Comparison of ENCODE assay signal across 8 cellular contexts in the genomic region with DNA sequence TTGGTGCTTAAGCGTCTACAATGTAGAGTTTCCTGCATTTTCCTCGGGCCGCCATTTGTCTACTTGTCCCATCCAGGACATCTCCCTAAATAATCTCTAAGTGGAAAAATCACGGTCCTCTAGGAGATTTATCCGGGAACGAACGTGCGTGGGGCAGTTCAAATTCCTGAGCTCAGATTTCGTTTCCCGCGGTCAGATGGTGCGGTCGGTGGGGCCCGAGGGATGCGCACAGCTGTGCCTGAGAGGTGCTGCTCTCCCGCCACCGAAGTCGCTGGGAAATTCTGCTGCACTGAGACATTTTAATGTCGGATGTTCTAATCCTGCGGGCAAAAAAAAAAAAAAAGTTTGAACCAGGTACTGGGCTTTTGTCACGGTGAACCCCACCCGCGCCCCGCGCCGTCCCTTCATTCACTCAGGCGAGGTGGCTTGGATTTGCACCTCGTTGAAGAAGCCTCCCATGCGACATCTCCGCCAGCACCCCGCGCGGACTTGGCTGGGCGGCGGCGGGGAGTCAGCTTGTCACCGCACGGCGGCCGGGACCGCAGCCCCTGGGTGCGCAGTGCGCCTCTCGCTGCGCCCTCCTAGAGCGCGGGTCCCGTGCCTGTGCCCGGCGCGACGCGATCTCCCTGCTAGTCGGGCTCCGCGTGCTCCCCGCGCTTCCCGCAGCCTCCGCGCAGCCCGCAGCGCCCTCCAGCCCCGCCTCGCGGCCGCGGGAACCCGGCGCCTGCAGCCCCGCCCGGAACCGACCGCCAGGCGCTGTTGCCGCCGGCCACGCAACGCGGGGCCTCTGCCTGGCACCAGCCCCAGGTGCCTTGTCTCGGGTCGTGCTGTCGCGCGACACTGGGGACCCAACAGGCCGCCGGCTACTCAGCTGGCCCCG.
DNase-seq lines count a peak whose midpoint lies in the region; ATAC-seq and TF ChIP-seq lines count a peak whose summit lies in the region.

No MANE protein-coding gene starts in this region.

- H3K9me3 Mint-ChIP-seq in type B pancreatic cell = no peaks in the 10 kb centered on the region

- peak; percentile 61 for TF ChIP-seq CTCF in type B pancreatic cell (conservative IDR thresholded peaks at IDR 0.05)

- H3K36me3 Mint-ChIP-seq in type B pancreatic cell = no peaks in the 10 kb centered on the region

- intact Hi-C loops in Right ventricle myocardium inferior (cut with DNase I) (loop anchor here (2.0 to 10.0 kb wide), 9 partner anchors 82 to 797 kb away; a partner anchor contains a TSS), cardiac septum (cut with DNase I) (loop anchor here (1.0 to 10.0 kb wide), 10 partner anchors 82 to 795 kb away; no protein-coding TSS in a partner anchor)

- no peaks in the 10 kb centered on the region for H3K36me3 ChIP-seq in mucosa of rectum (ENCODE audit: control insufficient read depth in 2 of 2, insufficient read depth in 2 of 2, low read length in 2 of 2)

- H3K27me3 Mint-ChIP-seq in type B pancreatic cell = peaks cover 68% of the 10 kb centered on the region

- DNase-seq in Right ventricle myocardium inferior (ENCODE audit: missing footprints) (peak; percentile 71), cardiac septum (ENCODE audit: low spot score) (no peak), RPMI7951 (ENCODE audit: low read depth) (peak; percentile 64), epithelial cell of prostate (ENCODE audit: low read depth, low spot score) (no peak), type B pancreatic cell (ENCODE audit: extremely low spot score, unreplicated experiment) (no peak), OCI-M2 (lab: John Stamatoyannopoulos, UW; ENCODE audit: unreplicated experiment) (no peak), mesenteric fat pad (ENCODE audit: low spot score) (no peak)

- H3K9ac ChIP-seq in mucosa of rectum (ENCODE audit: low read depth in 1 of 2, low read length in 2 of 2) = peak overlapping the region in 1 of 2 donors; percentile 54

- ATAC-seq in Right ventricle myocardium inferior = peak; percentile 67

- H3K4me1 Mint-ChIP-seq in type B pancreatic cell (ENCODE audit: unreplicated experiment) = peaks cover 21% of the 10 kb centered on the region

- H3K27me3 ChIP-seq in mucosa of rectum (ENCODE audit: control insufficient read depth in 2 of 2, insufficient read depth in 2 of 2, low read length in 2 of 2) = no peaks in the 10 kb centered on the region

- H3K9me3 ChIP-seq in mucosa of rectum (ENCODE audit: control insufficient read depth in 2 of 2, low read length in 2 of 2) = no peaks in the 10 kb centered on the region

- H3K4me3 ChIP-seq in mucosa of rectum (ENCODE audit: low read length in 2 of 2) = peak overlapping the region; percentile 45 to 64

- H3K4me1 ChIP-seq in mucosa of rectum (ENCODE audit: control insufficient read depth in 2 of 2, insufficient read depth in 2 of 2, low read length in 2 of 2) = peaks cover 0 to 2% of the 10 kb centered on the region in 2 donors

- H3K27ac ChIP-seq in epithelial cell of prostate (peak overlapping the region; percentile 49), mucosa of rectum (ENCODE audit: low read depth in 2 of 2, low read length in 2 of 2) (peak overlapping the region; percentile 26 to 42)

- no peak overlapping the region for H3K27ac Mint-ChIP-seq in type B pancreatic cell

- H3K4me3 Mint-ChIP-seq in type B pancreatic cell = peak overlapping the region; percentile 86

Comparison
In these comparisons a context has a peak if more than half of its experiments do, and no peak if none do; other contexts are left out.
1. DNase-seq: peak in Right ventricle myocardium inferior (single experiment) and RPMI7951 (single experiment); none in cardiac septum (single experiment), epithelial cell of prostate (single experiment), type B pancreatic cell (single experiment), OCI-M2 (single experiment) and mesenteric fat pad (single experiment).